Comparison of ENCODE assay signal across 1 cellular context in genomic region chr2:24025264-24025663, GRCh38.
TF ChIP-seq lines count a peak whose summit lies in the region.

No MANE protein-coding gene starts in this region.

TF ChIP-seq in K562, 482 proteins besides CTCF, POLR2A, EP300 and RAD21:
- no peak for TF ChIP-seq HDAC3 (IDR thresholded peaks at IDR 0.05; ENCODE audit: borderline replicate concordance, partially characterized antibody)
- no peak for TF ChIP-seq NR2C2 (CRISPR knock-in tag; IDR thresholded peaks at IDR 0.05)
- no peak for TF ChIP-seq NR2C2 (tag; IDR thresholded peaks at IDR 0.05)
- no peak for TF ChIP-seq BRCA1 (IDR thresholded peaks at IDR 0.05)
- TF ChIP-seq BRCA1 (CRISPR knock-in tag; IDR thresholded peaks at IDR 0.05), result no peak
- no peak for TF ChIP-seq ZNF318 (IDR thresholded peaks at IDR 0.05; ENCODE audit: borderline replicate concordance in 1 of 2, low read depth in 1 of 2)
- TF ChIP-seq ZNF518B (CRISPR knock-in tag; IDR thresholded peaks at IDR 0.05), result no peak
- TF ChIP-seq MTA2 (IDR thresholded peaks at IDR 0.05; ENCODE audit: low read depth), result no peak
- peak; percentile 47; the same call in 1 of the 2 replicates for TF ChIP-seq POLR2G (IDR thresholded peaks at IDR 0.05; ENCODE audit: low read depth, low read length)
